In the genomic region with DNA sequence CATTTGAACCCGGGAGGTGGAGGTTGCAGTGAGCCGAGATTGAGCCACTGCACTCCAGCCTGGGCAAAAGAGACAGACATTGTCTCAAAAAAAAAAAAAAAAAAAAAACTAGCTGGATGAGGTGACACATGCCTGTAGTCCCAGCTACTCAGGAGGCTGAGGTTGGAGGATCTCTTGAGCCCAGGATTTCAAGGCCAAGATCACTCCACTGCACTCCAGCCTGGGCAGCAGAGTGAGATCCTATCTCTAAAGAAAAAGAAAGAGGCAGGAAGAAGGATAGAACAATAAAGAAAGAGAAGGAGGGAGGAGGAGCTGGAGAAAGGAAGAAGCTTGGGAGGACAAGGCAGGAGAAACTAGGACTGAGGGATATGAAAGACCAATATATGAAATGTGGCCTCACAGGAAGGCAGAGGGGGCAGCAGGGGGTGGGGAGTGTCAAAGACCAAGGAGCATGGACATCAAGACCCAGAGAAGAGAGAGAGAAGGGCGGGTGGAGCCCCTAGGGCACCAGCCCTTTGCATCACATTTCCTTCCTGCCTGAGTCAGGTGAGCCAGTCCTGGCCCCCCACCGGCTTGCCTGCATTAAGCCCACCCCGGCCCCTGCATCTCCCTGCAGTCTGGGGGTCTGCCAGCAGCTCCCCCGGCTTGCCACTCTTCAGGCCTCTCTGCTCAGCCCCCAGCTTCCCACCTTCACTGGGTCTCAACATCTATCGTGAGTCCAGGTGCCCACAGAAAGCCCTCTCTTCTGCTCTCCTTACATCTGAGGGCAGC, we compare ENCODE assay signal across 33 cellular contexts. TPM values are rescaled to one million over a fixed set of nuclear protein-coding genes. Genes with fewer than 3 reads are reported as not detected.
DNase-seq lines count a peak whose midpoint lies in the region; ATAC-seq, FAIRE-seq and TF ChIP-seq lines count a peak whose summit lies in the region.
"Had no signal": no experiment of that assay in that cellular context is flagged by ENCODE, and none has a peak within 500 bp of the region (broad histone marks: within the 10 kb centered on the region; RNA-seq: fewer than 3 reads in every experiment).

No MANE protein-coding gene starts in this region.

- peak overlapping the region; percentile 62 for H3K18ac ChIP-seq in trophoblast cell (ENCODE audit: low read length)

- peak; percentile 48 for DNase-seq in ELF-1 (ENCODE audit: low read depth, low spot score)
- DNase-seq in PC-9: no peak
- DNase-seq in HepG2 (ENCODE audit: low spot score): no peak
- DNase-seq in trophoblast cell: no peak
- DNase-seq in GM19240 (ENCODE audit: insufficient read length, low spot score): no peak
- no peak for DNase-seq in body of pancreas
- DNase-seq in ureter (ENCODE audit: low spot score): no peak
- DNase-seq in COLO829 (ENCODE audit: low spot score): no peak
- DNase-seq: activated CD8-positive, alpha-beta T cell treated with anti-CD3 and anti-CD28 coated beads for 36 hours; activated effector memory CD4-positive, alpha-beta T cell treated with Interleukin-2 at 50 U/mL for 16 hours; activated naive CD8-positive, alpha-beta T cell treated with anti-CD3 and anti-CD28 coated beads for 36 hours; CD4-positive, CD25-positive, alpha-beta regulatory T cell; DMS 273 treated with DMSO at 0.1 percent for 48 hours; EL; GOT3; KG1; NCI-H1436; NCI-H345; NCI-H774; stimulated activated naive CD4-positive, alpha-beta T cell; uterus had no signal

- H3K9me2 ChIP-seq in PC-9 (ENCODE audit: insufficient read depth): no peaks in the 10 kb centered on the region

- TF ChIP-seq EP300 in HepG2 (IDR thresholded peaks at IDR 0.05; ENCODE audit: low read depth in 2 of 2, low read length in 2 of 2) (no peak), HepG2 (CRISPR knock-in tag; IDR thresholded peaks at IDR 0.05; ENCODE audit: borderline replicate concordance) (no peak)

- H3K23ac ChIP-seq in trophoblast cell (ENCODE audit: low read length): no peak overlapping the region

- peak overlapping the region; percentile 67 for H4K8ac ChIP-seq in trophoblast cell (ENCODE audit: low read depth, low read length)

- H3K27me3 ChIP-seq in PC-9 (ENCODE audit: insufficient read depth, low read depth): no peaks in the 10 kb centered on the region
- no peaks in the 10 kb centered on the region for H3K27me3 ChIP-seq in HepG2 (ENCODE audit: control insufficient read depth in 1 of 2, insufficient read depth in 2 of 2, low read length in 2 of 2)
- H3K27me3 ChIP-seq in trophoblast cell (ENCODE audit: insufficient read depth, low read length): no peaks in the 10 kb centered on the region
- no peaks in the 10 kb centered on the region for H3K27me3 ChIP-seq in body of pancreas
- H3K27me3 ChIP-seq: ascending aorta, uterus had no signal

- H3K4me3 ChIP-seq in PC-9: no peak overlapping the region
- H3K4me3 ChIP-seq in HepG2 (replicated peaks in 1 of 3; ENCODE audit: insufficient read depth in 1 of 3, low read depth in 2 of 3, low read length in 3 of 3): no peak overlapping the region
- no peak overlapping the region for H3K4me3 ChIP-seq in trophoblast cell (ENCODE audit: low read depth, low read length)
- H3K4me3 ChIP-seq in body of pancreas: no peak overlapping the region
- H3K4me3 ChIP-seq: ascending aorta, prostate gland, SK-N-MC, suprapubic skin, uterus had no signal

- peak overlapping the region; percentile 94 for H2BK5ac ChIP-seq in trophoblast cell (ENCODE audit: low read depth, low read length, poor library complexity)

- H3K9ac ChIP-seq in HepG2 (ENCODE audit: insufficient read depth, low read depth, low read length) (no peak overlapping the region), trophoblast cell (ENCODE audit: low read length) (no peak overlapping the region)

- H4K91ac ChIP-seq in trophoblast cell (ENCODE audit: low read depth, low read length): peak overlapping the region; percentile 89

- peak overlapping the region; percentile 34 for H3K4me2 ChIP-seq in PC-9
- H3K4me2 ChIP-seq in HepG2 (ENCODE audit: low read depth, low read length): no peak overlapping the region
- H3K4me2 ChIP-seq in trophoblast cell (ENCODE audit: low read length): peak overlapping the region; percentile 39

- no peaks in the 10 kb centered on the region for H4K20me1 ChIP-seq in PC-9 (ENCODE audit: insufficient read depth)
- no peaks in the 10 kb centered on the region for H4K20me1 ChIP-seq in HepG2 (ENCODE audit: insufficient read depth, low read length)

- peak overlapping the region; percentile 69 for H4K12ac ChIP-seq in trophoblast cell (ENCODE audit: low read depth, low read length)

- CTCF ChIA-PET in PC-9 (lab: Charles Lee) (interaction anchor here (0.6 kb wide), 2 partner anchors 26 to 47 kb away, joined by 4 to 6 read pairs; no protein-coding TSS in a partner anchor), HepG2 (lab: Yijun Ruan, JAX; ENCODE audit: low intra/inter-chr PET ratio, low total read pairs) (no interaction called here)

- H3K9me3 ChIP-seq in PC-9 (ENCODE audit: insufficient read depth, low read depth): no peaks in the 10 kb centered on the region
- H3K9me3 ChIP-seq in HepG2 (ENCODE audit: low read length): no peaks in the 10 kb centered on the region
- H3K9me3 ChIP-seq in trophoblast cell (ENCODE audit: insufficient read depth, low read depth, low read length): no peaks in the 10 kb centered on the region
- H3K9me3 ChIP-seq in body of pancreas: no peaks in the 10 kb centered on the region
- H3K9me3 ChIP-seq: ascending aorta, prostate gland, suprapubic skin, uterus had no signal

- no peak for ATAC-seq in HepG2
- ATAC-seq in body of pancreas: no peak
- ATAC-seq: activated CD8-positive, alpha-beta T cell treated with anti-CD3 and anti-CD28 coated beads for 36 hours; sciatic nerve had no signal

- in situ Hi-C loops in HepG2 (cut with HindIII; ENCODE audit: extremely low pct_ligation_motif_present, low pct_unique_long_range_greater_than_20kb): no loop called here

- FAIRE-seq in HepG2 (lab: Jason Lieb, UNC): no peak
- FAIRE-seq: A204.1, GM12891, islet of Langerhans, TTC549 had no signal

- peak overlapping the region; percentile 92 for H3K14ac ChIP-seq in trophoblast cell (ENCODE audit: low read length)

- POLR2A ChIA-PET in PC-9 (lab: Charles Lee; ENCODE audit: unreplicated experiment): interaction anchor here (0.7 kb wide), 1 partner anchor 1397 kb away, joined by 14 read pairs; no protein-coding TSS in a partner anchor
- POLR2A ChIA-PET in HepG2 (lab: Yijun Ruan, JAX): interaction anchor here (0.6 to 2.9 kb wide), 4 partner anchors 8 to 62 kb away, joined by 4 to 34 read pairs (median 4); partner anchors contain the start of genes IGDCC3 and RNU5B-1

- H2BK120ac ChIP-seq in trophoblast cell (ENCODE audit: insufficient read depth, low read length, poor library complexity): peak overlapping the region; percentile 91

- no peak for TF ChIP-seq RAD21 in HepG2 (CRISPR knock-in tag; IDR thresholded peaks at IDR 0.05)

- no peaks in the 10 kb centered on the region for H3K79me2 ChIP-seq in PC-9 (ENCODE audit: low read depth)
- peaks cover 35% of the 10 kb centered on the region for H3K79me2 ChIP-seq in HepG2 (ENCODE audit: insufficient read depth, low read length)
- H3K79me2 ChIP-seq in trophoblast cell (ENCODE audit: control insufficient read depth, insufficient read depth, low read length, poor library complexity): peaks cover 24% of the 10 kb centered on the region

- H3K4me1 ChIP-seq in PC-9 (replicated peaks; ENCODE audit: insufficient read depth) (peaks cover 49% of the 10 kb centered on the region), HepG2 (ENCODE audit: insufficient read depth, low read length) (peaks cover 66% of the 10 kb centered on the region), trophoblast cell (ENCODE audit: control insufficient read depth in 1 of 2, insufficient read depth in 2 of 2, low read length in 2 of 2) (peaks cover 56 to 59% of the 10 kb centered on the region in 2 experiments), body of pancreas (no peaks in the 10 kb centered on the region)
- H3K4me1 ChIP-seq: ascending aorta, prostate gland, suprapubic skin, uterus had no signal

- intact Hi-C loops in PC-9 (cut with micrococcal nuclease; ENCODE audit: unreplicated experiment): no loop called here
- intact Hi-C loops in HepG2 (cut with micrococcal nuclease; ENCODE audit: unreplicated experiment): no loop called here
- intact Hi-C loops in body of pancreas (cut with DNase I): no loop called here

- H3K27ac ChIP-seq in PC-9 (no peak overlapping the region), HepG2 (ENCODE audit: extremely low read length, insufficient read depth, low read length) (peak overlapping the region; percentile 33), trophoblast cell (ENCODE audit: low read depth, low read length) (peak overlapping the region; percentile 98), body of pancreas (no peak overlapping the region)
- H3K27ac ChIP-seq: ascending aorta, prostate gland, SK-N-MC, suprapubic skin, uterus had no signal

- BruUV-seq in PC-9 (replicated peaks; lab: Mats Ljungman, UMichigan) (no TSS peak), HepG2 (replicated peaks; lab: Mats Ljungman, UMichigan) (no TSS peak)

- H2AK5ac ChIP-seq in trophoblast cell (ENCODE audit: low read length): peak overlapping the region; percentile 91

- H2AFZ ChIP-seq in PC-9 (no peak overlapping the region), HepG2 (ENCODE audit: low read length) (no peak overlapping the region), trophoblast cell (ENCODE audit: insufficient read depth, low read length, poor library complexity) (peak overlapping the region; percentile 23)

- WGBS in HepG2 (ENCODE audit: low lambda C conversion rate): 91% methylated on average over 7 of the region's 7 CpGs
- WGBS in trophoblast cell (ENCODE audit: extremely low coverage, insufficient coverage, insufficient read length): no CpG with 5 or more reads among the region's 7 CpGs
- WGBS in body of pancreas, 2 donors: 78 to 82% methylated on average over 7 of the region's 7 CpGs

- no peak for TF ChIP-seq POLR2A in HepG2 (IDR thresholded peaks at IDR 0.05; ENCODE audit: insufficient read depth in 1 of 2, low read depth in 2 of 2, low read length in 2 of 2)
- TF ChIP-seq POLR2A in body of pancreas (IDR thresholded peaks at IDR 0.05): no peak

- TF ChIP-seq CTCF in PC-9 (conservative IDR thresholded peaks at IDR 0.05) (no peak), HepG2 (CRISPR knock-in tag; IDR thresholded peaks at IDR 0.05) (no peak), body of pancreas (IDR thresholded peaks at IDR 0.05) (no peak)

- H3K36me3 ChIP-seq in PC-9 (ENCODE audit: low read depth) (no peaks in the 10 kb centered on the region), HepG2 (replicated peaks in 1 of 2; ENCODE audit: control insufficient read depth in 1 of 2, insufficient read depth in 2 of 2, low read length in 2 of 2) (peaks cover 5 to 29% of the 10 kb centered on the region in 2 experiments; a peak in 3 of 5 replicates), trophoblast cell (ENCODE audit: control insufficient read depth in 1 of 2, insufficient read depth in 2 of 2, low read length in 2 of 2) (peaks cover 19 to 26% of the 10 kb centered on the region in 2 experiments), body of pancreas (replicated peaks in 1 of 2; ENCODE audit: insufficient read depth in 1 of 2, low read depth in 2 of 2) (no peaks in the 10 kb centered on the region)
- H3K36me3 ChIP-seq: ascending aorta, prostate gland, suprapubic skin, uterus had no signal

- H3K4ac ChIP-seq in trophoblast cell (ENCODE audit: low read depth, low read length): peak overlapping the region; percentile 57

- peaks cover 60% of the 10 kb centered on the region for H3K79me1 ChIP-seq in trophoblast cell (ENCODE audit: low read length)

- peaks cover 3% of the 10 kb centered on the region; the same call in 1 of the 2 replicates for H3F3A ChIP-seq in PC-9 (ENCODE audit: insufficient read depth, low read depth)

- H2BK12ac ChIP-seq in trophoblast cell (ENCODE audit: low read length): peak overlapping the region; percentile 98

RNA-seq across cellular contexts. Expression of gene IGDCC3, which starts 11.5 kb away (rescaled TPM):
- total RNA-seq in PC-9 (2021): 0.22 and 0.38 TPM in 2 replicates
- total RNA-seq in HepG2 (2016; rRNA removed; fragmentation: Illumina TruSeq; extraction: Trizol): 31.2 and 51.8 TPM in 2 replicates
- 9.5 and 9.8 TPM in 2 replicates for total RNA-seq in HepG2 (2016; cell fraction: cytosol; rRNA removed; fragmentation: Illumina TruSeq; extraction: Trizol; ENCODE audit: low read depth)
- 29.4 and 52.8 TPM in 2 replicates for total RNA-seq in HepG2 (2016; cell fraction: insoluble cytoplasmic fraction; rRNA removed; fragmentation: Illumina TruSeq; extraction: Trizol)
- total RNA-seq in HepG2 (2016; cell fraction: membrane; rRNA removed; fragmentation: Illumina TruSeq; extraction: Trizol): 40.5 and 40.6 TPM in 2 replicates
- 59.8 and 72.1 TPM in 2 replicates for total RNA-seq in HepG2 (2016; cell fraction: nucleus; rRNA removed; fragmentation: Illumina TruSeq; extraction: Trizol)
- 30.1 and 35.7 TPM in 2 replicates for polyA plus RNA-seq in HepG2 (2011; rRNA removed)
- 21.8 and 38.4 TPM in 2 replicates for polyA plus RNA-seq in HepG2 (2011; cell fraction: cytosol; rRNA removed)
- polyA plus RNA-seq in HepG2 (2011; cell fraction: nucleus; rRNA removed): 46.7 and 64.4 TPM in 2 replicates
- polyA plus RNA-seq in HepG2 (2012): 27.1 and 28.5 TPM in 2 replicates
- polyA plus RNA-seq in HepG2 (2016; cell fraction: cytosol; fragmentation: Illumina TruSeq; extraction: Trizol; ENCODE audit: low read depth): 14.9 and 15.4 TPM in 2 replicates
- 40.4 and 49.0 TPM in 2 replicates for polyA plus RNA-seq in HepG2 (2016; cell fraction: insoluble cytoplasmic fraction; fragmentation: Illumina TruSeq; extraction: Trizol; ENCODE audit: low read depth)
- 39.5 and 45.0 TPM in 2 replicates for polyA plus RNA-seq in HepG2 (2016; cell fraction: membrane; fragmentation: Illumina TruSeq; extraction: Trizol; ENCODE audit: low read depth)
- 130 and 131 TPM in 2 replicates for polyA plus RNA-seq in HepG2 (2016; cell fraction: nucleus; fragmentation: Illumina TruSeq; extraction: Trizol; ENCODE audit: insufficient read depth, low read depth)
- polyA minus RNA-seq in HepG2 (2011; rRNA and poly(A)+ RNA removed; ENCODE audit: low replicate concordance): 0.07 and 131 TPM in 2 replicates
- polyA minus RNA-seq in HepG2 (2011; cell fraction: cytosol; rRNA and poly(A)+ RNA removed): 57.3 and 61.0 TPM in 2 replicates
- 23.1 and 27.6 TPM in 2 replicates for polyA minus RNA-seq in HepG2 (2011; cell fraction: nucleus; rRNA and poly(A)+ RNA removed)
- polyA plus RNA-seq in trophoblast cell (2013): 144 and 157 TPM in 2 replicates
- not detected for total RNA-seq in body of pancreas
- total RNA-seq in ureter: 1.6 TPM
- total RNA-seq: activated CD8-positive, alpha-beta T cell treated with anti-CD3 and anti-CD28 coated beads for 36 hours; activated naive CD8-positive, alpha-beta T cell treated with anti-CD3 and anti-CD28 coated beads for 36 hours; ascending aorta; CD4-positive, CD25-positive, alpha-beta regulatory T cell; dermis microvascular lymphatic vessel endothelial cell; sciatic nerve; suprapubic skin; T-helper 1 cell treated with Interleukin-12 subunit alpha and Interleukin-12 subunit beta and Interleukin-4 antibody, amounts not matched to agents 30 ng/mL and 1 ng/mL, for 36 hours had no signal
- polyA plus RNA-seq: CD4-positive, CD25-positive, alpha-beta regulatory T cell; liver had no signal

RNA-seq across cellular contexts. Expression of gene IGDCC4, which starts 56.4 kb away (rescaled TPM):
- total RNA-seq in PC-9 (2021): 0.10 and 0.31 TPM in 2 replicates
- total RNA-seq in HepG2 (2016; rRNA removed; fragmentation: Illumina TruSeq; extraction: Trizol): 0.87 and 1.1 TPM in 2 replicates
- total RNA-seq in HepG2 (2016; cell fraction: cytosol; rRNA removed; fragmentation: Illumina TruSeq; extraction: Trizol; ENCODE audit: low read depth): 0.09 and 0.30 TPM in 2 replicates
- total RNA-seq in HepG2 (2016; cell fraction: insoluble cytoplasmic fraction; rRNA removed; fragmentation: Illumina TruSeq; extraction: Trizol): 0.76 and 0.89 TPM in 2 replicates
- 0.46 and 0.55 TPM in 2 replicates for total RNA-seq in HepG2 (2016; cell fraction: membrane; rRNA removed; fragmentation: Illumina TruSeq; extraction: Trizol)
- total RNA-seq in HepG2 (2016; cell fraction: nucleus; rRNA removed; fragmentation: Illumina TruSeq; extraction: Trizol): 1.1 and 1.5 TPM in 2 replicates
- 0.39 and 0.55 TPM in 2 replicates for polyA plus RNA-seq in HepG2 (2011; rRNA removed)
- 0.42 and 0.45 TPM in 2 replicates for polyA plus RNA-seq in HepG2 (2011; cell fraction: cytosol; rRNA removed)
- polyA plus RNA-seq in HepG2 (2011; cell fraction: nucleus; rRNA removed): 1.8 and 2.0 TPM in 2 replicates
- polyA plus RNA-seq in HepG2 (2012): 0.30 and 0.49 TPM in 2 replicates
- 0.12 and 0.17 TPM in 2 replicates for polyA plus RNA-seq in HepG2 (2016; cell fraction: cytosol; fragmentation: Illumina TruSeq; extraction: Trizol; ENCODE audit: low read depth)
- polyA plus RNA-seq in HepG2 (2016; cell fraction: insoluble cytoplasmic fraction; fragmentation: Illumina TruSeq; extraction: Trizol; ENCODE audit: low read depth): 1.1 and 1.3 TPM in 2 replicates
- 0.44 and 0.58 TPM in 2 replicates for polyA plus RNA-seq in HepG2 (2016; cell fraction: membrane; fragmentation: Illumina TruSeq; extraction: Trizol; ENCODE audit: low read depth)
- 2.5 and 2.7 TPM in 2 replicates for polyA plus RNA-seq in HepG2 (2016; cell fraction: nucleus; fragmentation: Illumina TruSeq; extraction: Trizol; ENCODE audit: insufficient read depth, low read depth)
- polyA minus RNA-seq in HepG2 (2011; rRNA and poly(A)+ RNA removed; ENCODE audit: low replicate concordance): 0.56 and 0.68 TPM in 2 replicates
- polyA minus RNA-seq in HepG2 (2011; cell fraction: cytosol; rRNA and poly(A)+ RNA removed): 0.59 and 0.79 TPM in 2 replicates
- 0.64 and 1.5 TPM in 2 replicates for polyA minus RNA-seq in HepG2 (2011; cell fraction: nucleus; rRNA and poly(A)+ RNA removed)
- 2.7 and 2.9 TPM in 2 replicates for polyA plus RNA-seq in trophoblast cell (2013)
- total RNA-seq in body of pancreas: 1 to 10 TPM in 1 of 2 donors, under 1 TPM in 1; 0.26 to 2.6 TPM
- total RNA-seq in ureter: 2.1 TPM
- polyA plus RNA-seq: liver had no signal

Comparison
In these comparisons a context has a peak if more than half of its experiments do, and no peak if none do; other contexts are left out.
1. H3K27ac ChIP-seq: peak in HepG2 (single experiment) and trophoblast cell (single experiment); none in PC-9 (single experiment) and body of pancreas (0 of 4).